ENCODE assay signal across 17 cellular contexts in the genomic region with DNA sequence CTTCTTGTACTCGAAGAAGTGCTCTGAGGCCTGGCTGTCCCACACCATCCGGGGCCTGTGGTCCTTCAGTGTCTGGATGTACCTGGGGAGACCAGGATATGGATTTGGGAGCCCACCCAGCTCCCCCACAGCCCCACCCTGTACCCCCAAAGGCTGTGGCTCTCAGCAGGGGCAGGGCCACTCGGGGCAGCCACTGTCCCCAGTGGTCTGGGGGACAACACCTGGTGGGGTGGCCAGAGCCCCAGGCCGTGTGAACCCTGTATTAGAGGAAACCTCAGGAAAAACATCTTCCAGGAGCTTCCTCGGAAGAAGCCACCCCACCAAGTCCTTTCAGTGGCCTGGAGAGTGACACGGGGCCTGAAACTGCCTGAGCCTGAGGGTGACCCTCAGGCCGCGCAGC. TPM values are rescaled to one million over a fixed set of nuclear protein-coding genes. Genes with fewer than 3 reads are reported as not detected.
DNase-seq lines count a peak whose midpoint lies in the region; ATAC-seq, FAIRE-seq and TF ChIP-seq lines count a peak whose summit lies in the region.
"Had no signal": no experiment of that assay in that cellular context is flagged by ENCODE, and none has a peak within 500 bp of the region (broad histone marks: within the 10 kb centered on the region; RNA-seq: fewer than 3 reads in every experiment).

No MANE protein-coding gene starts in this region.

- TF ChIP-seq EP300 in HepG2 (IDR thresholded peaks at IDR 0.05; ENCODE audit: low read depth in 2 of 2, low read length in 2 of 2) (no peak), HepG2 (CRISPR knock-in tag; IDR thresholded peaks at IDR 0.05; ENCODE audit: borderline replicate concordance) (no peak)

- peaks cover 5% of the 10 kb centered on the region for H3K27me3 Mint-ChIP-seq in neural progenitor cell (ENCODE audit: insufficient read depth, low read depth)
- H3K27me3 Mint-ChIP-seq: CD4-positive, alpha-beta memory T cell had no signal

- H3K36me3 ChIP-seq in HepG2 (replicated peaks in 1 of 2; ENCODE audit: control insufficient read depth in 1 of 2, insufficient read depth in 2 of 2, low read length in 2 of 2) = peaks cover 0 to 10% of the 10 kb centered on the region in 2 experiments; a peak in 2 of 5 replicates
- no peaks in the 10 kb centered on the region for H3K36me3 ChIP-seq in right lobe of liver
- peaks cover 30% of the 10 kb centered on the region for H3K36me3 ChIP-seq in WERI-Rb-1
- no peaks in the 10 kb centered on the region for H3K36me3 ChIP-seq in neural progenitor cell

- no CpG with 5 or more reads among the region's 8 CpGs for WGBS in HepG2 (ENCODE audit: low lambda C conversion rate)
- 46% methylated on average over 2 of the region's 8 CpGs for WGBS in right lobe of liver (ENCODE audit: insufficient coverage, low coverage, low lambda C conversion rate, missing lambda C conversion rate)

- H3K4me3 Mint-ChIP-seq in neural progenitor cell = no peak overlapping the region
- H3K4me3 Mint-ChIP-seq: CD14-positive monocyte; CD4-positive, alpha-beta memory T cell had no signal

- H3K4me3 ChIP-seq in HepG2 (replicated peaks in 1 of 3; ENCODE audit: insufficient read depth in 1 of 3, low read depth in 2 of 3, low read length in 3 of 3) (no peak overlapping the region), right lobe of liver (no peak overlapping the region), WERI-Rb-1 (ENCODE audit: low read depth, low read length) (no peak overlapping the region), neural progenitor cell (no peak overlapping the region)
- H3K4me3 ChIP-seq: BLaER1, K562 had no signal

- H3K27me3 ChIP-seq in HepG2 (ENCODE audit: control insufficient read depth in 1 of 2, insufficient read depth in 2 of 2, low read length in 2 of 2) (no peaks in the 10 kb centered on the region), right lobe of liver (no peaks in the 10 kb centered on the region), WERI-Rb-1 (ENCODE audit: insufficient read depth, low read depth, severe bottlenecking) (no peaks in the 10 kb centered on the region), neural progenitor cell (no peaks in the 10 kb centered on the region)
- H3K27me3 ChIP-seq: BLaER1 had no signal

- POLR2A ChIA-PET in HepG2 (lab: Yijun Ruan, JAX) = no interaction called here

- CTCF ChIA-PET in HepG2 (lab: Yijun Ruan, JAX; ENCODE audit: low intra/inter-chr PET ratio, low total read pairs) = interaction anchor here (1.0 kb wide), 1 partner anchor 181 kb away, joined by 3 read pairs; no protein-coding TSS in a partner anchor

- no peaks in the 10 kb centered on the region for H3K9me3 ChIP-seq in HepG2 (ENCODE audit: low read length)
- H3K9me3 ChIP-seq in right lobe of liver = no peaks in the 10 kb centered on the region
- H3K9me3 ChIP-seq in WERI-Rb-1 (ENCODE audit: severe bottlenecking) = no peaks in the 10 kb centered on the region
- H3K9me3 ChIP-seq in neural progenitor cell (ENCODE audit: low read depth) = no peaks in the 10 kb centered on the region
- H3K9me3 ChIP-seq: BLaER1 had no signal

- DNase-seq in HepG2 (ENCODE audit: low spot score) (no peak), right lobe of liver (no peak), WERI-Rb-1 (no peak), neural progenitor cell (ENCODE audit: low spot score) (no peak), DMS79 treated with DMSO at 0.1 percent for 48 hours (lab: John Stamatoyannopoulos, UW) (no peak), NCI-H2171 (lab: John Stamatoyannopoulos, UW) (no peak)
- DNase-seq: 8988T; CD4-positive, alpha-beta memory T cell; DMS 273 treated with DMSO at 0.1 percent for 48 hours; GOT3; IMR-90 had no signal

- TF ChIP-seq POLR2A in HepG2 (IDR thresholded peaks at IDR 0.05; ENCODE audit: insufficient read depth in 1 of 2, low read depth in 2 of 2, low read length in 2 of 2) (no peak), right lobe of liver (IDR thresholded peaks at IDR 0.05) (no peak)

- H3K36me3 Mint-ChIP-seq in neural progenitor cell = peaks cover 5% of the 10 kb centered on the region

- no peak for TF ChIP-seq RAD21 in HepG2 (CRISPR knock-in tag; IDR thresholded peaks at IDR 0.05)

- TF ChIP-seq CTCF in HepG2 (CRISPR knock-in tag; IDR thresholded peaks at IDR 0.05) (no peak), right lobe of liver (IDR thresholded peaks at IDR 0.05) (no peak), WERI-Rb-1 (IDR thresholded peaks at IDR 0.05; ENCODE audit: low read depth, low read length) (no peak), neural progenitor cell (IDR thresholded peaks at IDR 0.05) (no peak)

- in situ Hi-C loops in HepG2 (cut with HindIII; ENCODE audit: extremely low pct_ligation_motif_present, low pct_unique_long_range_greater_than_20kb) = no loop called here

- peak overlapping the region; percentile 25 for H3K27ac Mint-ChIP-seq in neural progenitor cell
- H3K27ac Mint-ChIP-seq: CD14-positive monocyte had no signal

- H4K20me1 ChIP-seq in HepG2 (ENCODE audit: insufficient read depth, low read length) (no peaks in the 10 kb centered on the region), neural progenitor cell (ENCODE audit: low read depth) (peaks cover 19% of the 10 kb centered on the region)

- intact Hi-C loops in HepG2 (cut with micrococcal nuclease; ENCODE audit: unreplicated experiment) = no loop called here
- intact Hi-C loops in right lobe of liver (cut with DNase I) = no loop called here

- H3K4me2 ChIP-seq in HepG2 (ENCODE audit: low read depth, low read length) (no peak overlapping the region), neural progenitor cell (no peak overlapping the region)
- H3K4me2 ChIP-seq: BLaER1 had no signal

- peaks cover 3% of the 10 kb centered on the region for H3F3A ChIP-seq in neural progenitor cell (ENCODE audit: low read depth)

- no peak; the same call in 2 of the 3 replicates for ATAC-seq in HepG2
- ATAC-seq in right lobe of liver = no peak
- ATAC-seq in HG02981 (IDR thresholded peaks at IDR 0.05; ENCODE audit: unreplicated experiment) = no peak

- no peaks in the 10 kb centered on the region for H3K79me2 ChIP-seq in HepG2 (ENCODE audit: insufficient read depth, low read length)
- H3K79me2 ChIP-seq in neural progenitor cell (ENCODE audit: low read depth) = no peaks in the 10 kb centered on the region

- no peak overlapping the region for H3K9ac ChIP-seq in HepG2 (ENCODE audit: insufficient read depth, low read depth, low read length)
- no peak overlapping the region for H3K9ac ChIP-seq in neural progenitor cell
- H3K9ac ChIP-seq: BLaER1 had no signal

- no peaks in the 10 kb centered on the region for H3K4me1 Mint-ChIP-seq in neural progenitor cell
- H3K4me1 Mint-ChIP-seq: CD14-positive monocyte; CD4-positive, alpha-beta memory T cell had no signal

- no TSS peak for BruUV-seq in HepG2 (replicated peaks; lab: Mats Ljungman, UMichigan)

- FAIRE-seq in HepG2 (lab: Jason Lieb, UNC) = no peak
- FAIRE-seq: G401.6, GM12891, K562 had no signal

- no peak overlapping the region for H2AFZ ChIP-seq in HepG2 (ENCODE audit: low read length)
- H2AFZ ChIP-seq in neural progenitor cell (replicated peaks) = no peak overlapping the region

- H3K9me3 Mint-ChIP-seq in neural progenitor cell = no peaks in the 10 kb centered on the region
- H3K9me3 Mint-ChIP-seq: CD14-positive monocyte; CD4-positive, alpha-beta memory T cell had no signal

- H3K27ac ChIP-seq in HepG2 (ENCODE audit: extremely low read length, insufficient read depth, low read length) (no peak overlapping the region), right lobe of liver (no peak overlapping the region), WERI-Rb-1 (peak overlapping the region; percentile 56), neural progenitor cell (no peak overlapping the region)
- H3K27ac ChIP-seq: BLaER1 had no signal

- H3K4me1 ChIP-seq in HepG2 (ENCODE audit: insufficient read depth, low read length) = 0 out of 2 replicates have a peak, but pooled peaks cover 8% of the 10 kb centered on the region
- H3K4me1 ChIP-seq in right lobe of liver = no peaks in the 10 kb centered on the region
- H3K4me1 ChIP-seq in neural progenitor cell = no peaks in the 10 kb centered on the region
- H3K4me1 ChIP-seq: BLaER1 had no signal

RNA-seq across cellular contexts. Expression of a gene that starts 27.8 kb away (rescaled TPM):
- total RNA-seq in HepG2 (2016; rRNA removed; fragmentation: Illumina TruSeq; extraction: Trizol) = 13.2 and 31.7 TPM in 2 replicates
- 8.9 and 10.0 TPM in 2 replicates for total RNA-seq in HepG2 (2016; cell fraction: cytosol; rRNA removed; fragmentation: Illumina TruSeq; extraction: Trizol; ENCODE audit: low read depth)
- 12.0 and 31.8 TPM in 2 replicates for total RNA-seq in HepG2 (2016; cell fraction: insoluble cytoplasmic fraction; rRNA removed; fragmentation: Illumina TruSeq; extraction: Trizol)
- total RNA-seq in HepG2 (2016; cell fraction: membrane; rRNA removed; fragmentation: Illumina TruSeq; extraction: Trizol) = 11.0 and 13.5 TPM in 2 replicates
- 26.1 and 32.6 TPM in 2 replicates for total RNA-seq in HepG2 (2016; cell fraction: nucleus; rRNA removed; fragmentation: Illumina TruSeq; extraction: Trizol)
- polyA plus RNA-seq in HepG2 (2011; rRNA removed) = 68.3 and 88.5 TPM in 2 replicates
- 60.2 and 113 TPM in 2 replicates for polyA plus RNA-seq in HepG2 (2011; cell fraction: cytosol; rRNA removed)
- polyA plus RNA-seq in HepG2 (2011; cell fraction: nucleus; rRNA removed) = 232 and 327 TPM in 2 replicates
- 22.7 and 28.5 TPM in 2 replicates for polyA plus RNA-seq in HepG2 (2012)
- 10.4 TPM in 2 replicates for polyA plus RNA-seq in HepG2 (2016; cell fraction: cytosol; fragmentation: Illumina TruSeq; extraction: Trizol; ENCODE audit: low read depth)
- 11.8 and 12.7 TPM in 2 replicates for polyA plus RNA-seq in HepG2 (2016; cell fraction: insoluble cytoplasmic fraction; fragmentation: Illumina TruSeq; extraction: Trizol; ENCODE audit: low read depth)
- 8.5 and 12.0 TPM in 2 replicates for polyA plus RNA-seq in HepG2 (2016; cell fraction: membrane; fragmentation: Illumina TruSeq; extraction: Trizol; ENCODE audit: low read depth)
- polyA plus RNA-seq in HepG2 (2016; cell fraction: nucleus; fragmentation: Illumina TruSeq; extraction: Trizol; ENCODE audit: insufficient read depth, low read depth) = 59.4 and 62.8 TPM in 2 replicates
- polyA minus RNA-seq in HepG2 (2011; rRNA and poly(A)+ RNA removed; ENCODE audit: low replicate concordance) = 59.6 and 124 TPM in 2 replicates
- 24.9 and 25.9 TPM in 2 replicates for polyA minus RNA-seq in HepG2 (2011; cell fraction: cytosol; rRNA and poly(A)+ RNA removed)
- polyA minus RNA-seq in HepG2 (2011; cell fraction: nucleus; rRNA and poly(A)+ RNA removed) = 16.4 and 16.9 TPM in 2 replicates
- 10 to 100 TPM; 14.9 to 80.6 (median 30.5) TPM for total RNA-seq in right lobe of liver
- 19.6 and 58.2 TPM in 2 replicates for total RNA-seq in neural progenitor cell (ENCODE audit: low replicate concordance)

RNA-seq across cellular contexts. Expression of a gene that starts 28.1 kb away (rescaled TPM):
- total RNA-seq in HepG2 (2016; rRNA removed; fragmentation: Illumina TruSeq; extraction: Trizol) (114 and 146 TPM in 2 replicates), right lobe of liver (10 to 100 TPM; 34.5 to 88.1 (median 72.9) TPM), neural progenitor cell (ENCODE audit: low replicate concordance) (12.9 and 27.5 TPM in 2 replicates)
- 37.0 and 48.5 TPM in 2 replicates for total RNA-seq in HepG2 (2016; cell fraction: cytosol; rRNA removed; fragmentation: Illumina TruSeq; extraction: Trizol; ENCODE audit: low read depth)
- 113 and 136 TPM in 2 replicates for total RNA-seq in HepG2 (2016; cell fraction: insoluble cytoplasmic fraction; rRNA removed; fragmentation: Illumina TruSeq; extraction: Trizol)
- total RNA-seq in HepG2 (2016; cell fraction: membrane; rRNA removed; fragmentation: Illumina TruSeq; extraction: Trizol) = 68.6 and 79.8 TPM in 2 replicates
- total RNA-seq in HepG2 (2016; cell fraction: nucleus; rRNA removed; fragmentation: Illumina TruSeq; extraction: Trizol) = 34.9 and 39.5 TPM in 2 replicates
- 104 and 115 TPM in 2 replicates for polyA plus RNA-seq in HepG2 (2011; rRNA removed)
- 35.1 and 78.0 TPM in 2 replicates for polyA plus RNA-seq in HepG2 (2011; cell fraction: cytosol; rRNA removed)
- 44.7 and 47.4 TPM in 2 replicates for polyA plus RNA-seq in HepG2 (2011; cell fraction: nucleus; rRNA removed)
- 57.4 and 93.8 TPM in 2 replicates for polyA plus RNA-seq in HepG2 (2012)
- 58.6 and 89.5 TPM in 2 replicates for polyA plus RNA-seq in HepG2 (2016; cell fraction: cytosol; fragmentation: Illumina TruSeq; extraction: Trizol; ENCODE audit: low read depth)
- polyA plus RNA-seq in HepG2 (2016; cell fraction: insoluble cytoplasmic fraction; fragmentation: Illumina TruSeq; extraction: Trizol; ENCODE audit: low read depth) = 221 and 225 TPM in 2 replicates
- polyA plus RNA-seq in HepG2 (2016; cell fraction: membrane; fragmentation: Illumina TruSeq; extraction: Trizol; ENCODE audit: low read depth) = 90.2 and 102 TPM in 2 replicates
- 84.0 and 90.2 TPM in 2 replicates for polyA plus RNA-seq in HepG2 (2016; cell fraction: nucleus; fragmentation: Illumina TruSeq; extraction: Trizol; ENCODE audit: insufficient read depth, low read depth)
- polyA minus RNA-seq in HepG2 (2011; rRNA and poly(A)+ RNA removed; ENCODE audit: low replicate concordance) = 129 and 143 TPM in 2 replicates
- polyA minus RNA-seq in HepG2 (2011; cell fraction: cytosol; rRNA and poly(A)+ RNA removed) = 35.6 and 37.0 TPM in 2 replicates
- 27.3 and 33.1 TPM in 2 replicates for polyA minus RNA-seq in HepG2 (2011; cell fraction: nucleus; rRNA and poly(A)+ RNA removed)

RNA-seq across cellular contexts. Expression of a gene that starts 37.7 kb away (rescaled TPM):
- 54.0 and 125 TPM in 2 replicates for total RNA-seq in HepG2 (2016; rRNA removed; fragmentation: Illumina TruSeq; extraction: Trizol)
- total RNA-seq in HepG2 (2016; cell fraction: cytosol; rRNA removed; fragmentation: Illumina TruSeq; extraction: Trizol; ENCODE audit: low read depth) = 31.5 and 37.4 TPM in 2 replicates
- 60.0 and 126 TPM in 2 replicates for total RNA-seq in HepG2 (2016; cell fraction: insoluble cytoplasmic fraction; rRNA removed; fragmentation: Illumina TruSeq; extraction: Trizol)
- total RNA-seq in HepG2 (2016; cell fraction: membrane; rRNA removed; fragmentation: Illumina TruSeq; extraction: Trizol) = 34.7 and 43.1 TPM in 2 replicates
- total RNA-seq in HepG2 (2016; cell fraction: nucleus; rRNA removed; fragmentation: Illumina TruSeq; extraction: Trizol) = 93.4 and 110 TPM in 2 replicates
- polyA plus RNA-seq in HepG2 (2011; rRNA removed) = 197 and 287 TPM in 2 replicates
- 200 and 252 TPM in 2 replicates for polyA plus RNA-seq in HepG2 (2011; cell fraction: cytosol; rRNA removed)
- 375 and 396 TPM in 2 replicates for polyA plus RNA-seq in HepG2 (2011; cell fraction: nucleus; rRNA removed)
- 93.8 and 141 TPM in 2 replicates for polyA plus RNA-seq in HepG2 (2012)
- polyA plus RNA-seq in HepG2 (2016; cell fraction: cytosol; fragmentation: Illumina TruSeq; extraction: Trizol; ENCODE audit: low read depth) = 36.4 and 45.9 TPM in 2 replicates
- polyA plus RNA-seq in HepG2 (2016; cell fraction: insoluble cytoplasmic fraction; fragmentation: Illumina TruSeq; extraction: Trizol; ENCODE audit: low read depth) = 54.8 and 63.7 TPM in 2 replicates
- polyA plus RNA-seq in HepG2 (2016; cell fraction: membrane; fragmentation: Illumina TruSeq; extraction: Trizol; ENCODE audit: low read depth) = 41.9 and 45.5 TPM in 2 replicates
- polyA plus RNA-seq in HepG2 (2016; cell fraction: nucleus; fragmentation: Illumina TruSeq; extraction: Trizol; ENCODE audit: insufficient read depth, low read depth) = 208 and 218 TPM in 2 replicates
- polyA minus RNA-seq in HepG2 (2011; rRNA and poly(A)+ RNA removed; ENCODE audit: low replicate concordance) = 312 and 492 TPM in 2 replicates
- 90.0 and 90.8 TPM in 2 replicates for polyA minus RNA-seq in HepG2 (2011; cell fraction: cytosol; rRNA and poly(A)+ RNA removed)
- 60.9 and 80.8 TPM in 2 replicates for polyA minus RNA-seq in HepG2 (2011; cell fraction: nucleus; rRNA and poly(A)+ RNA removed)
- 100 to 1,000 TPM in 5 of 6 experiments, 10 to 100 TPM in 1; 70.8 to 156 (median 135) TPM for total RNA-seq in right lobe of liver
- total RNA-seq in neural progenitor cell (ENCODE audit: low replicate concordance) = 37.4 and 82.2 TPM in 2 replicates

RNA-seq across cellular contexts. Expression of a gene that starts 40.2 kb away (rescaled TPM):
- total RNA-seq in HepG2 (2016; rRNA removed; fragmentation: Illumina TruSeq; extraction: Trizol) (39.6 and 65.1 TPM in 2 replicates), right lobe of liver (100 to 1,000 TPM in 1 of 6 experiments, 10 to 100 TPM in 5; 61.1 to 157 (median 78.7) TPM), neural progenitor cell (ENCODE audit: low replicate concordance) (56.6 and 62.9 TPM in 2 replicates)
- 33.8 and 46.6 TPM in 2 replicates for total RNA-seq in HepG2 (2016; cell fraction: cytosol; rRNA removed; fragmentation: Illumina TruSeq; extraction: Trizol; ENCODE audit: low read depth)
- 38.9 and 71.7 TPM in 2 replicates for total RNA-seq in HepG2 (2016; cell fraction: insoluble cytoplasmic fraction; rRNA removed; fragmentation: Illumina TruSeq; extraction: Trizol)
- 45.9 and 51.6 TPM in 2 replicates for total RNA-seq in HepG2 (2016; cell fraction: membrane; rRNA removed; fragmentation: Illumina TruSeq; extraction: Trizol)
- total RNA-seq in HepG2 (2016; cell fraction: nucleus; rRNA removed; fragmentation: Illumina TruSeq; extraction: Trizol) = 60.6 and 61.3 TPM in 2 replicates
- polyA plus RNA-seq in HepG2 (2011; rRNA removed) = 93.6 and 102 TPM in 2 replicates
- polyA plus RNA-seq in HepG2 (2011; cell fraction: cytosol; rRNA removed) = 113 and 124 TPM in 2 replicates
- 70.7 and 76.1 TPM in 2 replicates for polyA plus RNA-seq in HepG2 (2011; cell fraction: nucleus; rRNA removed)
- polyA plus RNA-seq in HepG2 (2012) = 49.7 and 66.2 TPM in 2 replicates
- 34.4 and 49.9 TPM in 2 replicates for polyA plus RNA-seq in HepG2 (2016; cell fraction: cytosol; fragmentation: Illumina TruSeq; extraction: Trizol; ENCODE audit: low read depth)
- 41.0 and 42.5 TPM in 2 replicates for polyA plus RNA-seq in HepG2 (2016; cell fraction: insoluble cytoplasmic fraction; fragmentation: Illumina TruSeq; extraction: Trizol; ENCODE audit: low read depth)
- polyA plus RNA-seq in HepG2 (2016; cell fraction: membrane; fragmentation: Illumina TruSeq; extraction: Trizol; ENCODE audit: low read depth) = 38.3 and 51.4 TPM in 2 replicates
- 96.7 and 105 TPM in 2 replicates for polyA plus RNA-seq in HepG2 (2016; cell fraction: nucleus; fragmentation: Illumina TruSeq; extraction: Trizol; ENCODE audit: insufficient read depth, low read depth)
- polyA minus RNA-seq in HepG2 (2011; rRNA and poly(A)+ RNA removed; ENCODE audit: low replicate concordance) = 40.3 and 91.1 TPM in 2 replicates
- 32.6 and 33.2 TPM in 2 replicates for polyA minus RNA-seq in HepG2 (2011; cell fraction: cytosol; rRNA and poly(A)+ RNA removed)
- 25.8 and 26.1 TPM in 2 replicates for polyA minus RNA-seq in HepG2 (2011; cell fraction: nucleus; rRNA and poly(A)+ RNA removed)

RNA-seq across cellular contexts. Expression of a gene that starts 42.7 kb away (rescaled TPM):
- total RNA-seq in HepG2 (2016; rRNA removed; fragmentation: Illumina TruSeq; extraction: Trizol) = 8.9 and 14.9 TPM in 2 replicates
- total RNA-seq in HepG2 (2016; cell fraction: cytosol; rRNA removed; fragmentation: Illumina TruSeq; extraction: Trizol; ENCODE audit: low read depth) = 5.5 and 5.9 TPM in 2 replicates
- 8.5 and 12.6 TPM in 2 replicates for total RNA-seq in HepG2 (2016; cell fraction: insoluble cytoplasmic fraction; rRNA removed; fragmentation: Illumina TruSeq; extraction: Trizol)
- total RNA-seq in HepG2 (2016; cell fraction: membrane; rRNA removed; fragmentation: Illumina TruSeq; extraction: Trizol) = 6.6 and 10.0 TPM in 2 replicates
- 10.8 and 16.7 TPM in 2 replicates for total RNA-seq in HepG2 (2016; cell fraction: nucleus; rRNA removed; fragmentation: Illumina TruSeq; extraction: Trizol)
- polyA plus RNA-seq in HepG2 (2011; rRNA removed) = 21.0 and 27.7 TPM in 2 replicates
- 9.8 and 16.5 TPM in 2 replicates for polyA plus RNA-seq in HepG2 (2011; cell fraction: cytosol; rRNA removed)
- polyA plus RNA-seq in HepG2 (2011; cell fraction: nucleus; rRNA removed) = 278 and 343 TPM in 2 replicates
- 10.5 and 14.8 TPM in 2 replicates for polyA plus RNA-seq in HepG2 (2012)
- 8.3 and 10.9 TPM in 2 replicates for polyA plus RNA-seq in HepG2 (2016; cell fraction: cytosol; fragmentation: Illumina TruSeq; extraction: Trizol; ENCODE audit: low read depth)
- polyA plus RNA-seq in HepG2 (2016; cell fraction: insoluble cytoplasmic fraction; fragmentation: Illumina TruSeq; extraction: Trizol; ENCODE audit: low read depth) = 14.8 and 17.4 TPM in 2 replicates
- 11.2 and 14.5 TPM in 2 replicates for polyA plus RNA-seq in HepG2 (2016; cell fraction: membrane; fragmentation: Illumina TruSeq; extraction: Trizol; ENCODE audit: low read depth)
- 48.6 and 55.2 TPM in 2 replicates for polyA plus RNA-seq in HepG2 (2016; cell fraction: nucleus; fragmentation: Illumina TruSeq; extraction: Trizol; ENCODE audit: insufficient read depth, low read depth)
- polyA minus RNA-seq in HepG2 (2011; rRNA and poly(A)+ RNA removed; ENCODE audit: low replicate concordance) = 3.4 and 13.9 TPM in 2 replicates
- polyA minus RNA-seq in HepG2 (2011; cell fraction: cytosol; rRNA and poly(A)+ RNA removed) = 7.5 and 8.4 TPM in 2 replicates
- 22.7 and 23.2 TPM in 2 replicates for polyA minus RNA-seq in HepG2 (2011; cell fraction: nucleus; rRNA and poly(A)+ RNA removed)
- 1 to 10 TPM; 2.2 to 4.0 (median 3.1) TPM for total RNA-seq in right lobe of liver
- 3.9 and 11.6 TPM in 2 replicates for total RNA-seq in neural progenitor cell (ENCODE audit: low replicate concordance)
- polyA plus RNA-seq: CD4-positive, alpha-beta memory T cell had no signal
